Comparison of ENCODE assay signal across 21 cellular contexts in genomic region chrX:72716766-72717165, GRCh38. TPM values are rescaled to one million over a fixed set of nuclear protein-coding genes. Genes with fewer than 3 reads are reported as not detected.
DNase-seq lines count a peak whose midpoint lies in the region; ATAC-seq and TF ChIP-seq lines count a peak whose summit lies in the region.
"Had no signal": no experiment of that assay in that cellular context is flagged by ENCODE, and none has a peak within 500 bp of the region (broad histone marks: within the 10 kb centered on the region; RNA-seq: fewer than 3 reads in every experiment).

No MANE protein-coding gene starts in this region.

- H3K27me3 ChIP-seq in vagina, result no peaks in the 10 kb centered on the region
- H3K27me3 ChIP-seq: SJSA1 had no signal

- CTCF ChIA-PET in OCI-LY7 (lab: Charles Lee; ENCODE audit: unreplicated experiment), result no interaction called here

- no peaks in the 10 kb centered on the region for H3K79me2 ChIP-seq in OCI-LY7 (ENCODE audit: insufficient read depth, low read depth, low read length)

- intact Hi-C loops in vagina (cut with DNase I), result no loop called here
- intact Hi-C loops in OCI-LY7 (cut with micrococcal nuclease; ENCODE audit: unreplicated experiment), result no loop called here

- H3K4me1 ChIP-seq in vagina (no peaks in the 10 kb centered on the region), OCI-LY7 (ENCODE audit: insufficient read depth, low read length, poor library complexity, severe bottlenecking) (no peaks in the 10 kb centered on the region)
- H3K4me1 ChIP-seq: SJSA1 had no signal

- BruUV-seq in OCI-LY7 (replicated peaks; lab: Mats Ljungman, UMichigan), result no TSS peak

- H3K27ac ChIP-seq in vagina, result no peak overlapping the region
- H3K27ac ChIP-seq in OCI-LY7 (ENCODE audit: low read depth, low read length, poor library complexity, severe bottlenecking), result no peak overlapping the region
- H3K27ac ChIP-seq: 22Rv1, C4-2B, PC-9, SJSA1 had no signal

- no peak overlapping the region for H3K4me2 ChIP-seq in OCI-LY7 (ENCODE audit: low read length)

- H3K36me3 ChIP-seq in vagina (no peaks in the 10 kb centered on the region), OCI-LY7 (ENCODE audit: insufficient read depth, low read length) (no peaks in the 10 kb centered on the region)
- H3K36me3 ChIP-seq: SJSA1 had no signal

- no peak overlapping the region for H3K4me3 ChIP-seq in fibroblast of mammary gland (ENCODE audit: control insufficient read depth, low read depth, low read length)
- H3K4me3 ChIP-seq in vagina, result no peak overlapping the region
- no peak overlapping the region for H3K4me3 ChIP-seq in OCI-LY7 (ENCODE audit: low read depth, low read length, poor library complexity, severe bottlenecking)
- H3K4me3 ChIP-seq: K562, PC-9, SJSA1 had no signal

- DNase-seq in DMS53 (lab: John Stamatoyannopoulos, UW), result peak; percentile 13
- DNase-seq in DMS53 treated with DMSO at 0.1 percent for 48 hours (lab: John Stamatoyannopoulos, UW; ENCODE audit: unreplicated experiment), result no peak
- peak; percentile 36 for DNase-seq in fibroblast of mammary gland (ENCODE audit: low read depth)
- DNase-seq in mucosa of gallbladder (ENCODE audit: low spot score), result peak; percentile 17
- no peak for DNase-seq in vagina (ENCODE audit: extremely low spot score in 2 of 2)
- no peak for DNase-seq in OCI-LY7 (ENCODE audit: low spot score)
- DNase-seq in NCI-H146 treated with DMSO at 0.1 percent for 48 hours (lab: John Stamatoyannopoulos, UW; ENCODE audit: unreplicated experiment), result no peak
- DNase-seq: AML-193, GDM1, NCI-H1417, NCI-H187 treated with DMSO at 0.1 percent for 48 hours, NCI-H226, NCI-H524, NCI-H82, PC-9 had no signal

- H3K9me2 ChIP-seq in OCI-LY7 (ENCODE audit: insufficient read depth, low read length), result no peaks in the 10 kb centered on the region

- H4K20me1 ChIP-seq in OCI-LY7 (ENCODE audit: insufficient read depth, low read length), result no peaks in the 10 kb centered on the region

- TF ChIP-seq POLR2A in vagina (IDR thresholded peaks at IDR 0.05), result no peak

- no peak for TF ChIP-seq CTCF in fibroblast of mammary gland (conservative IDR thresholded peaks at IDR 0.05; ENCODE audit: control insufficient read depth, insufficient read depth, low read depth, low read length)
- no peak for TF ChIP-seq CTCF in vagina (IDR thresholded peaks at IDR 0.05)
- TF ChIP-seq CTCF in OCI-LY7 (conservative IDR thresholded peaks at IDR 0.05; ENCODE audit: low read length), result no peak

- no peaks in the 10 kb centered on the region for H3K9me3 ChIP-seq in vagina
- no peaks in the 10 kb centered on the region for H3K9me3 ChIP-seq in OCI-LY7 (ENCODE audit: low read length)
- H3K9me3 ChIP-seq: SJSA1 had no signal

- POLR2A ChIA-PET in OCI-LY7 (lab: Charles Lee), result no interaction called here

- no peak overlapping the region for H2AFZ ChIP-seq in OCI-LY7 (ENCODE audit: low read length)
- H2AFZ ChIP-seq: PC-9 had no signal

- ATAC-seq in GM18511 (IDR thresholded peaks at IDR 0.05; ENCODE audit: unreplicated experiment), result no peak
- ATAC-seq: HCT116, K562 had no signal

RNA-seq across cellular contexts. Expression of gene PHKA1, which starts 2.7 kb away (rescaled TPM):
- total RNA-seq in mucosa of gallbladder, result 9.6 TPM
- 5.2 TPM for total RNA-seq in vagina
- total RNA-seq in OCI-LY7 (2014; rRNA removed; shearing (Covaris generic)), result 0.09 TPM in 1 of 2 replicates, not detected in the other
- total RNA-seq in OCI-LY7 (2022), result not detected in 2 replicates

RNA-seq across cellular contexts. Expression of gene DMRTC1B, which starts 59.9 kb away (rescaled TPM):
- total RNA-seq in mucosa of gallbladder, result not detected
- not detected for total RNA-seq in vagina
- total RNA-seq in OCI-LY7 (2014; rRNA removed; shearing (Covaris generic)), result not detected in 2 replicates
- not detected in 2 replicates for total RNA-seq in OCI-LY7 (2022)
- total RNA-seq: K562, PC-9, SJSA1 had no signal

Comparison
In these comparisons a context has a peak if more than half of its experiments do, and no peak if none do; other contexts are left out.
1. DNase-seq: peak in DMS53 (single experiment), fibroblast of mammary gland (single experiment) and mucosa of gallbladder (single experiment); none in DMS53 treated with DMSO at 0.1 percent for 48 hours (single experiment), vagina (0 of 2), OCI-LY7 (single experiment) and NCI-H146 treated with DMSO at 0.1 percent for 48 hours (single experiment).